ENCODE assay signal across 1 cellular context in the genomic region with DNA sequence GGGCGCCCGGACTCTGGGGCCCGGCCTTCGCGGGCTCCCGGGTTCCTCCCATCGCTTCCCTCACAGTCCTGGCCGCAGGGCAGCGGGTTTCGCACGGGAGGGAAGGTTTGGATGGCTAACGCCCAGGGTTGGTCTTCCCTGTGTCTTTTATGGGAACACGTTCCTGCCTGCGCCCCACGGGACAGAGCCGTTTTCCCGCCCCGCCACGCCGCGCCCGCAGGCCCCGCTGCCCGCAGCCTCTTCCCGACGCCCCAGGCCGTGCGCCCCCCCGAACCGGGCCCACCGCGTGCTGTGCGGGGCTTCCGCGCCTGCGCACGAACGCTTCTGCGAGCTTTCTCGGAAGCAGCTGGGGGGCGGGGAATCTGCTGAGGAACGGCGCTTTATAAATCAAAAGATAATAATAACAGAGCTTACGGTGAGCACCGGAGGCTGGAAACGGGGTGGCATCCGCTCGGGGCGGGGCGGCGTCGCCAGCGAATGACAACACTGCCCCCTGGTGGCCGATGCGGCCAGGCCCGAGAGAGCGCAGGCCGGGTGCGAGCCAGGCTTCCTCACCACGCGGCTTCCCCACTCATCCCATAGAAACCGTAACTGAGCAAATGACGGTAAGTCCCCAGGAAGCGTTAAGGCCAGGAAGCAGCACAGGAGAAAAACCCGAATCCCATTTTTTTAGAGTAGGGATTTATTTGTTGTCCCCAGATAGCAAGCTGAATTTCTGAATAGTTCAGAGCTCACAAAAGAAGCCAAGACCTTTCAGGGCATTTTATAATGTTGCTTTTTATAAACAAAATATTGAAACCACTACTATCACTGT.
A peak's percentile ranks its signal among the peaks of the same experiment; 100 is the strongest.
TF ChIP-seq lines count a peak whose summit lies in the region.

No MANE protein-coding gene starts in this region.

TF ChIP-seq in K562, 482 proteins besides CTCF, POLR2A, EP300 and RAD21 (continued from another document and continues in another):
- TF ChIP-seq, protein P1, sequence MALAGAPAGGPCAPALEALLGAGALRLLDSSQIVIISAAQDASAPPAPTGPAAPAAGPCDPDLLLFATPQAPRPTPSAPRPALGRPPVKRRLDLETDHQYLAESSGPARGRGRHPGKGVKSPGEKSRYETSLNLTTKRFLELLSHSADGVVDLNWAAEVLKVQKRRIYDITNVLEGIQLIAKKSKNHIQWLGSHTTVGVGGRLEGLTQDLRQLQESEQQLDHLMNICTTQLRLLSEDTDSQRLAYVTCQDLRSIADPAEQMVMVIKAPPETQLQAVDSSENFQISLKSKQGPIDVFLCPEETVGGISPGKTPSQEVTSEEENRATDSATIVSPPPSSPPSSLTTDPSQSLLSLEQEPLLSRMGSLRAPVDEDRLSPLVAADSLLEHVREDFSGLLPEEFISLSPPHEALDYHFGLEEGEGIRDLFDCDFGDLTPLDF (CRISPR knock-in tag; IDR thresholded peaks at IDR 0.05): no peak
- no peak for TF ChIP-seq OTX1 (CRISPR knock-in tag; IDR thresholded peaks at IDR 0.05)
- no peak for TF ChIP-seq TCFL5 (CRISPR knock-in tag; conservative IDR thresholded peaks at IDR 0.05)
- TF ChIP-seq, protein P2, sequence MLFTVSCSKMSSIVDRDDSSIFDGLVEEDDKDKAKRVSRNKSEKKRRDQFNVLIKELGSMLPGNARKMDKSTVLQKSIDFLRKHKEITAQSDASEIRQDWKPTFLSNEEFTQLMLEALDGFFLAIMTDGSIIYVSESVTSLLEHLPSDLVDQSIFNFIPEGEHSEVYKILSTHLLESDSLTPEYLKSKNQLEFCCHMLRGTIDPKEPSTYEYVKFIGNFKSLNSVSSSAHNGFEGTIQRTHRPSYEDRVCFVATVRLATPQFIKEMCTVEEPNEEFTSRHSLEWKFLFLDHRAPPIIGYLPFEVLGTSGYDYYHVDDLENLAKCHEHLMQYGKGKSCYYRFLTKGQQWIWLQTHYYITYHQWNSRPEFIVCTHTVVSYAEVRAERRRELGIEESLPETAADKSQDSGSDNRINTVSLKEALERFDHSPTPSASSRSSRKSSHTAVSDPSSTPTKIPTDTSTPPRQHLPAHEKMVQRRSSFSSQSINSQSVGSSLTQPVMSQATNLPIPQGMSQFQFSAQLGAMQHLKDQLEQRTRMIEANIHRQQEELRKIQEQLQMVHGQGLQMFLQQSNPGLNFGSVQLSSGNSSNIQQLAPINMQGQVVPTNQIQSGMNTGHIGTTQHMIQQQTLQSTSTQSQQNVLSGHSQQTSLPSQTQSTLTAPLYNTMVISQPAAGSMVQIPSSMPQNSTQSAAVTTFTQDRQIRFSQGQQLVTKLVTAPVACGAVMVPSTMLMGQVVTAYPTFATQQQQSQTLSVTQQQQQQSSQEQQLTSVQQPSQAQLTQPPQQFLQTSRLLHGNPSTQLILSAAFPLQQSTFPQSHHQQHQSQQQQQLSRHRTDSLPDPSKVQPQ (CRISPR knock-in tag; IDR thresholded peaks at IDR 0.05; ENCODE audit: borderline replicate concordance): no peak
- TF ChIP-seq RB1 (IDR thresholded peaks at IDR 0.05; ENCODE audit: low read depth): peak; percentile 77
- TF ChIP-seq CHCHD3 (CRISPR knock-in tag; IDR thresholded peaks at IDR 0.05): no peak
- no peak for TF ChIP-seq ZNF217 (CRISPR knock-in tag; IDR thresholded peaks at IDR 0.05)
- TF ChIP-seq NR2F6 (CRISPR knock-in tag; IDR thresholded peaks at IDR 0.05): no peak
- no peak for TF ChIP-seq ZNF232 (CRISPR knock-in tag; IDR thresholded peaks at IDR 0.05)
- TF ChIP-seq FOXA3 (CRISPR knock-in tag; conservative IDR thresholded peaks at IDR 0.05 in 1 of 2, IDR thresholded peaks at IDR 0.05 in 1 of 2): no peak
- TF ChIP-seq ELF4 (CRISPR knock-in tag; IDR thresholded peaks at IDR 0.05): no peak
- TF ChIP-seq FOS (IDR thresholded peaks at IDR 0.05; ENCODE audit: extremely low read depth, insufficient read length): no peak
- TF ChIP-seq KAT8 (IDR thresholded peaks at IDR 0.05; ENCODE audit: low read depth): no peak
- TF ChIP-seq CBFA2T3 (IDR thresholded peaks at IDR 0.05): no peak
- no peak for TF ChIP-seq ZFP30 (CRISPR knock-in tag; IDR thresholded peaks at IDR 0.05; ENCODE audit: borderline replicate concordance)
- no peak for TF ChIP-seq SLC30A9 (CRISPR knock-in tag; IDR thresholded peaks at IDR 0.05)
- TF ChIP-seq NFIX (CRISPR knock-in tag; IDR thresholded peaks at IDR 0.05; ENCODE audit: low read depth): no peak
- no peak for TF ChIP-seq POLR2G (IDR thresholded peaks at IDR 0.05; ENCODE audit: low read depth, low read length)
- TF ChIP-seq NR2C1 (IDR thresholded peaks at IDR 0.05): no peak
- TF ChIP-seq NR2C1 (tag; IDR thresholded peaks at IDR 0.05): no peak
- no peak for TF ChIP-seq ZNF785 (CRISPR knock-in tag; IDR thresholded peaks at IDR 0.05)
- TF ChIP-seq, protein P3, sequence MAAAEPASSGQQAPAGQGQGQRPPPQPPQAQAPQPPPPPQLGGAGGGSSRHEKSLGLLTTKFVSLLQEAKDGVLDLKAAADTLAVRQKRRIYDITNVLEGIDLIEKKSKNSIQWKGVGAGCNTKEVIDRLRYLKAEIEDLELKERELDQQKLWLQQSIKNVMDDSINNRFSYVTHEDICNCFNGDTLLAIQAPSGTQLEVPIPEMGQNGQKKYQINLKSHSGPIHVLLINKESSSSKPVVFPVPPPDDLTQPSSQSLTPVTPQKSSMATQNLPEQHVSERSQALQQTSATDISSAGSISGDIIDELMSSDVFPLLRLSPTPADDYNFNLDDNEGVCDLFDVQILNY (CRISPR knock-in tag; IDR thresholded peaks at IDR 0.05): no peak
- TF ChIP-seq RNF2 (IDR thresholded peaks at IDR 0.05): no peak
- TF ChIP-seq ZNF696 (CRISPR knock-in tag; conservative IDR thresholded peaks at IDR 0.05): no peak
- TF ChIP-seq, protein P4, sequence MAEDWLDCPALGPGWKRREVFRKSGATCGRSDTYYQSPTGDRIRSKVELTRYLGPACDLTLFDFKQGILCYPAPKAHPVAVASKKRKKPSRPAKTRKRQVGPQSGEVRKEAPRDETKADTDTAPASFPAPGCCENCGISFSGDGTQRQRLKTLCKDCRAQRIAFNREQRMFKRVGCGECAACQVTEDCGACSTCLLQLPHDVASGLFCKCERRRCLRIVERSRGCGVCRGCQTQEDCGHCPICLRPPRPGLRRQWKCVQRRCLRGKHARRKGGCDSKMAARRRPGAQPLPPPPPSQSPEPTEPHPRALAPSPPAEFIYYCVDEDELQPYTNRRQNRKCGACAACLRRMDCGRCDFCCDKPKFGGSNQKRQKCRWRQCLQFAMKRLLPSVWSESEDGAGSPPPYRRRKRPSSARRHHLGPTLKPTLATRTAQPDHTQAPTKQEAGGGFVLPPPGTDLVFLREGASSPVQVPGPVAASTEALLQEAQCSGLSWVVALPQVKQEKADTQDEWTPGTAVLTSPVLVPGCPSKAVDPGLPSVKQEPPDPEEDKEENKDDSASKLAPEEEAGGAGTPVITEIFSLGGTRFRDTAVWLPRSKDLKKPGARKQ (CRISPR knock-in tag; IDR thresholded peaks at IDR 0.05): 0 out of 2 replicates have a peak, but pooled peaks have one; percentile 62
- TF ChIP-seq EHMT2 (IDR thresholded peaks at IDR 0.05): no peak
- TF ChIP-seq ZNF311 (CRISPR knock-in tag; IDR thresholded peaks at IDR 0.05): no peak
- TF ChIP-seq EP400 (IDR thresholded peaks at IDR 0.05): no peak
- TF ChIP-seq MYBL2 (IDR thresholded peaks at IDR 0.05; ENCODE audit: low read depth): no peak
- no peak for TF ChIP-seq MYBL2 (CRISPR knock-in tag; IDR thresholded peaks at IDR 0.05; ENCODE audit: borderline replicate concordance)
- TF ChIP-seq CEBPB (tag; IDR thresholded peaks at IDR 0.05): no peak
- no peak for TF ChIP-seq ZNF253 (CRISPR knock-in tag; conservative IDR thresholded peaks at IDR 0.05)
- no peak for TF ChIP-seq HDAC8 (tag; IDR thresholded peaks at IDR 0.05)
- TF ChIP-seq PHB2 (IDR thresholded peaks at IDR 0.05; ENCODE audit: low read depth): no peak
- TF ChIP-seq HMG20A (CRISPR knock-in tag; conservative IDR thresholded peaks at IDR 0.05): no peak
- no peak for TF ChIP-seq ZNF780A (CRISPR knock-in tag; IDR thresholded peaks at IDR 0.05)
- no peak for TF ChIP-seq SOX6 (IDR thresholded peaks at IDR 0.05)
- TF ChIP-seq ZNF133 (CRISPR knock-in tag; IDR thresholded peaks at IDR 0.05): no peak
- no peak for TF ChIP-seq ZNF699 (CRISPR knock-in tag; IDR thresholded peaks at IDR 0.05; ENCODE audit: insufficient replicate concordance)
- TF ChIP-seq ZBTB8A (IDR thresholded peaks at IDR 0.05; ENCODE audit: partially characterized antibody): no peak
- no peak for TF ChIP-seq MEF2A (IDR thresholded peaks at IDR 0.05; ENCODE audit: control insufficient read depth, low read depth, low read length)
- 0 out of 4 replicates have a peak, but pooled peaks of 1 of the 2 experiments have one; percentile 32 for TF ChIP-seq NONO (IDR thresholded peaks at IDR 0.05; ENCODE audit: low read depth in 2 of 2, low read length in 1 of 2)
- TF ChIP-seq NEUROD1 (IDR thresholded peaks at IDR 0.05; ENCODE audit: borderline replicate concordance, low read depth, low read length, partially characterized antibody): peak; percentile 41
- no peak for TF ChIP-seq POU5F1 (IDR thresholded peaks at IDR 0.05; ENCODE audit: borderline replicate concordance, low read depth, low read length, partially characterized antibody)
- no peak for TF ChIP-seq NFE2 (IDR thresholded peaks at IDR 0.05; ENCODE audit: low read depth)
- TF ChIP-seq ZNF134 (CRISPR knock-in tag; conservative IDR thresholded peaks at IDR 0.05): no peak
- TF ChIP-seq ZNF778 (CRISPR knock-in tag; IDR thresholded peaks at IDR 0.05): no peak
- no peak for TF ChIP-seq BACH1 (tag; IDR thresholded peaks at IDR 0.05)
- no peak for TF ChIP-seq ARID2 (IDR thresholded peaks at IDR 0.05)
- TF ChIP-seq SMARCA5 (IDR thresholded peaks at IDR 0.05): no peak
- no peak for TF ChIP-seq HDAC6 (IDR thresholded peaks at IDR 0.05; ENCODE audit: low read depth, low read length)
- no peak for TF ChIP-seq CCAR2 (IDR thresholded peaks at IDR 0.05; ENCODE audit: low read depth, low read length)
- TF ChIP-seq HSF4 (CRISPR knock-in tag; IDR thresholded peaks at IDR 0.05; ENCODE audit: borderline replicate concordance): no peak
- no peak for TF ChIP-seq NUFIP1 (IDR thresholded peaks at IDR 0.05; ENCODE audit: partially characterized antibody)
- no peak for TF ChIP-seq ARNT (IDR thresholded peaks at IDR 0.05)
- no peak for TF ChIP-seq SNRNP70 (optimal IDR thresholded peaks at IDR 0.05; ENCODE audit: low read depth, low read length)
- TF ChIP-seq NCOA6 (IDR thresholded peaks at IDR 0.05): no peak
- TF ChIP-seq ZNF140 (CRISPR knock-in tag; IDR thresholded peaks at IDR 0.05): no peak
- TF ChIP-seq RFX1 (IDR thresholded peaks at IDR 0.05): peak; percentile 30; the same call in 1 of the 2 replicates
- no peak for TF ChIP-seq PRPF4 (IDR thresholded peaks at IDR 0.05; ENCODE audit: insufficient read depth, low read depth, low read length, poor library complexity, severe bottlenecking)
- no peak for TF ChIP-seq SAFB2 (IDR thresholded peaks at IDR 0.05; ENCODE audit: borderline replicate concordance, low read depth, low read length, severe bottlenecking)
- no peak for TF ChIP-seq ZKSCAN8 (CRISPR knock-in tag; IDR thresholded peaks at IDR 0.05)
- TF ChIP-seq ZNF274 (IDR thresholded peaks at IDR 0.05; ENCODE audit: borderline replicate concordance, low read depth, low read length): no peak
- TF ChIP-seq MAZ (CRISPR knock-in tag; conservative IDR thresholded peaks at IDR 0.05 in 1 of 2, IDR thresholded peaks at IDR 0.05 in 1 of 2): peak; percentile 51 to 88; a peak in 3 of 4 replicates
- TF ChIP-seq, protein P5, sequence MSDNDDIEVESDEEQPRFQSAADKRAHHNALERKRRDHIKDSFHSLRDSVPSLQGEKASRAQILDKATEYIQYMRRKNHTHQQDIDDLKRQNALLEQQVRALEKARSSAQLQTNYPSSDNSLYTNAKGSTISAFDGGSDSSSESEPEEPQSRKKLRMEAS (CRISPR knock-in tag; IDR thresholded peaks at IDR 0.05): no peak; the same call in 1 of the 2 replicates
- TF ChIP-seq NFATC3 (IDR thresholded peaks at IDR 0.05): no peak
- TF ChIP-seq ZNF3 (CRISPR knock-in tag; IDR thresholded peaks at IDR 0.05): no peak
- no peak for TF ChIP-seq TSC22D4 (tag; IDR thresholded peaks at IDR 0.05)
- TF ChIP-seq ZFPM2 (CRISPR knock-in tag; IDR thresholded peaks at IDR 0.05): no peak
- TF ChIP-seq SRSF9 (IDR thresholded peaks at IDR 0.05; ENCODE audit: borderline replicate concordance, low read depth, low read length): no peak
- TF ChIP-seq, protein P6, sequence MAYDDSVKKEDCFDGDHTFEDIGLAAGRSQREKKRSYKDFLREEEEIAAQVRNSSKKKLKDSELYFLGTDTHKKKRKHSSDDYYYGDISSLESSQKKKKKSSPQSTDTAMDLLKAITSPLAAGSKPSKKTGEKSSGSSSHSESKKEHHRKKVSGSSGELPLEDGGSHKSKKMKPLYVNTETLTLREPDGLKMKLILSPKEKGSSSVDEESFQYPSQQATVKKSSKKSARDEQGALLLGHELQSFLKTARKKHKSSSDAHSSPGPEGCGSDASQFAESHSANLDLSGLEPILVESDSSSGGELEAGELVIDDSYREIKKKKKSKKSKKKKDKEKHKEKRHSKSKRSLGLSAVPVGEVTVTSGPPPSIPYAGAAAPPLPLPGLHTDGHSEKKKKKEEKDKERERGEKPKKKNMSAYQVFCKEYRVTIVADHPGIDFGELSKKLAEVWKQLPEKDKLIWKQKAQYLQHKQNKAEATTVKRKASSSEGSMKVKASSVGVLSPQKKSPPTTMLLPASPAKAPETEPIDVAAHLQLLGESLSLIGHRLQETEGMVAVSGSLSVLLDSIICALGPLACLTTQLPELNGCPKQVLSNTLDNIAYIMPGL (CRISPR knock-in tag; IDR thresholded peaks at IDR 0.05): no peak
- TF ChIP-seq, protein P7, sequence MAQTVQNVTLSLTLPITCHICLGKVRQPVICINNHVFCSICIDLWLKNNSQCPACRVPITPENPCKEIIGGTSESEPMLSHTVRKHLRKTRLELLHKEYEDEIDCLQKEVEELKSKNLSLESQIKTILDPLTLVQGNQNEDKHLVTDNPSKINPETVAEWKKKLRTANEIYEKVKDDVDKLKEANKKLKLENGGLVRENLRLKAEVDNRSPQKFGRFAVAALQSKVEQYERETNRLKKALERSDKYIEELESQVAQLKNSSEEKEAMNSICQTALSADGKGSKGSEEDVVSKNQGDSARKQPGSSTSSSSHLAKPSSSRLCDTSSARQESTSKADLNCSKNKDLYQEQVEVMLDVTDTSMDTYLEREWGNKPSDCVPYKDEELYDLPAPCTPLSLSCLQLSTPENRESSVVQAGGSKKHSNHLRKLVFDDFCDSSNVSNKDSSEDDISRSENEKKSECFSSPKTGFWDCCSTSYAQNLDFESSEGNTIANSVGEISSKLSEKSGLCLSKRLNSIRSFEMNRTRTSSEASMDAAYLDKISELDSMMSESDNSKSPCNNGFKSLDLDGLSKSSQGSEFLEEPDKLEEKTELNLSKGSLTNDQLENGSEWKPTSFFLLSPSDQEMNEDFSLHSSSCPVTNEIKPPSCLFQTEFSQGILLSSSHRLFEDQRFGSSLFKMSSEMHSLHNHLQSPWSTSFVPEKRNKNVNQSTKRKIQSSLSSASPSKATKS (CRISPR knock-in tag; IDR thresholded peaks at IDR 0.05): no peak
- no peak for TF ChIP-seq SMARCB1 (IDR thresholded peaks at IDR 0.05; ENCODE audit: insufficient read length, low read depth)
- TF ChIP-seq, protein P8, sequence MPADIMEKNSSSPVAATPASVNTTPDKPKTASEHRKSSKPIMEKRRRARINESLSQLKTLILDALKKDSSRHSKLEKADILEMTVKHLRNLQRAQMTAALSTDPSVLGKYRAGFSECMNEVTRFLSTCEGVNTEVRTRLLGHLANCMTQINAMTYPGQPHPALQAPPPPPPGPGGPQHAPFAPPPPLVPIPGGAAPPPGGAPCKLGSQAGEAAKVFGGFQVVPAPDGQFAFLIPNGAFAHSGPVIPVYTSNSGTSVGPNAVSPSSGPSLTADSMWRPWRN (IDR thresholded peaks at IDR 0.05; ENCODE audit: low read depth): no peak
- no peak for TF ChIP-seq MAFG (tag; conservative IDR thresholded peaks at IDR 0.05)
- TF ChIP-seq ZNF282 (CRISPR knock-in tag; IDR thresholded peaks at IDR 0.05): no peak
